10 cellular contexts compared by ENCODE assay signal in the genomic region with DNA sequence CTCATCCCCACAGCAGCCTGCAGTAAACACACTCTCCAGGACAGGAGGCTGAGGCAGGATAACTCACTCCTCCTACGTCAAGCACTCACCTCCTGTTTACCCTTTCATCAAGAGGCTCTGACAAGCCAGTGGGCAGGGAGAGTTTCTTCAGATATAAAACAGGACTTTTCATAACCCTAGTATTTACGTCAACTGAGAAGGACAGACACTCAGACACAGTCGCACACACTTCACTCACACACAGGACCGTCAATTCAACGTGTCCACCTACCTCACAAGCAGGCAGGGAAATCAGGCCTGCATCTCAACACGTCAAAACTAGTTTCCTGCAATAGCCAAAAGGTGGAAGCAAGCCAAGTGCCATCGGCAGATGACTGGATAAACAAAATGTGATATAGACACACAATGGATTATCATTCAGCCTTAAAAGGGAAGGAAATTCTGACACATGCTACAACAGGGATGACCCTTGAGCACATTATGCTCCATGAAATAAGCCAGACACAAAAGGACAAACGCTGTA. TPM values are rescaled to one million over a fixed set of nuclear protein-coding genes. Genes with fewer than 3 reads are reported as not detected.
A peak's percentile ranks its signal among the peaks of the same experiment; 100 is the strongest.
DNase-seq lines count a peak whose midpoint lies in the region; ATAC-seq and TF ChIP-seq lines count a peak whose summit lies in the region.
"Had no signal": no experiment of that assay in that cellular context is flagged by ENCODE, and none has a peak within 500 bp of the region (broad histone marks: within the 10 kb centered on the region; RNA-seq: fewer than 3 reads in every experiment).

No MANE protein-coding gene starts in this region.

- peak in 1 of 5 donors; percentile 50 for DNase-seq in heart left ventricle
- DNase-seq in cardiac septum (ENCODE audit: low spot score): no peak
- no peak for DNase-seq in activated T-helper 1 cell treated with anti-CD3 and anti-CD28 coated beads, Interleukin-12 subunit alpha, Interleukin-12 subunit beta, Interleukin-2, Interleukin-4 antibody, amounts not matched to agents 30 ng/mL and 10 ng/mL and 1 ng/mL, durations not matched to agents 14 hours and 24 hours and 36 hours (ENCODE audit: low spot score)
- no peak for DNase-seq in right lobe of liver
- no peak for DNase-seq in transverse colon
- no peak for DNase-seq in SW480 (ENCODE audit: low spot score)
- DNase-seq in ureter (ENCODE audit: low spot score): no peak
- DNase-seq in cerebellar nuclear complex (lab: John Stamatoyannopoulos, UW): no peak
- DNase-seq: NCI-H526 had no signal

- no peak overlapping the region for H3K4me3 ChIP-seq in heart left ventricle
- H3K4me3 ChIP-seq in right lobe of liver: no peak overlapping the region
- no peak overlapping the region for H3K4me3 ChIP-seq in transverse colon
- H3K4me3 ChIP-seq: HAP-1 had no signal

- no peaks in the 10 kb centered on the region for H3K9me3 Mint-ChIP-seq in activated T-helper 1 cell treated with anti-CD3 and anti-CD28 coated beads, Interleukin-12 subunit alpha, Interleukin-12 subunit beta, Interleukin-2, Interleukin-4 antibody, amounts not matched to agents 30 ng/mL and 10 ng/mL and 1 ng/mL, durations not matched to agents 14 hours and 24 hours and 36 hours

- peaks cover 55% of the 10 kb centered on the region for H3K36me3 Mint-ChIP-seq in activated T-helper 1 cell treated with anti-CD3 and anti-CD28 coated beads, Interleukin-12 subunit alpha, Interleukin-12 subunit beta, Interleukin-2, Interleukin-4 antibody, amounts not matched to agents 30 ng/mL and 10 ng/mL and 1 ng/mL, durations not matched to agents 14 hours and 24 hours and 36 hours (ENCODE audit: low read depth)

- H3K4me3 Mint-ChIP-seq in activated T-helper 1 cell treated with anti-CD3 and anti-CD28 coated beads, Interleukin-12 subunit alpha, Interleukin-12 subunit beta, Interleukin-2, Interleukin-4 antibody, amounts not matched to agents 30 ng/mL and 10 ng/mL and 1 ng/mL, durations not matched to agents 14 hours and 24 hours and 36 hours: peak overlapping the region; percentile 61

- in situ Hi-C loops in transverse colon (cut with MboI; ENCODE audit: low pct_ligation_motif_present in 1 of 4, low pct_unique_long_range_greater_than_20kb in 1 of 4, low sequenced_read_pairs in 3 of 4): no loop called here

- TF ChIP-seq CTCF in heart left ventricle (IDR thresholded peaks at IDR 0.05): no peak
- no peak for TF ChIP-seq CTCF in right lobe of liver (IDR thresholded peaks at IDR 0.05)
- TF ChIP-seq CTCF in transverse colon (IDR thresholded peaks at IDR 0.05): no peak

- no peak for TF ChIP-seq POLR2A in heart left ventricle (IDR thresholded peaks at IDR 0.05)
- no peak for TF ChIP-seq POLR2A in right lobe of liver (IDR thresholded peaks at IDR 0.05)
- no peak for TF ChIP-seq POLR2A in transverse colon (IDR thresholded peaks at IDR 0.05)

- H3K27me3 Mint-ChIP-seq in activated T-helper 1 cell treated with anti-CD3 and anti-CD28 coated beads, Interleukin-12 subunit alpha, Interleukin-12 subunit beta, Interleukin-2, Interleukin-4 antibody, amounts not matched to agents 30 ng/mL and 10 ng/mL and 1 ng/mL, durations not matched to agents 14 hours and 24 hours and 36 hours (ENCODE audit: insufficient read depth): no peaks in the 10 kb centered on the region

- H3K9me3 ChIP-seq in heart left ventricle: no peaks in the 10 kb centered on the region
- no peaks in the 10 kb centered on the region for H3K9me3 ChIP-seq in right lobe of liver
- no peaks in the 10 kb centered on the region for H3K9me3 ChIP-seq in transverse colon
- H3K9me3 ChIP-seq: HAP-1 had no signal

- ATAC-seq in heart left ventricle: peak in 3 of 4 donors; percentile 23 to 76 (median 31)
- peak; percentile 49 to 73 (median 60) for ATAC-seq in right lobe of liver

- 37 to 54% (median 47%) methylated on average over 8 of the region's 8 CpGs for WGBS in heart left ventricle, 4 donors
- 59% methylated on average over 8 of the region's 8 CpGs for WGBS in right lobe of liver (ENCODE audit: insufficient coverage, low coverage, low lambda C conversion rate, missing lambda C conversion rate)
- WGBS in transverse colon (ENCODE audit: low coverage in 1 of 2), 2 donors: 42 to 49% methylated on average over 2 to 8 of the region's 8 CpGs

- H3K27me3 ChIP-seq in heart left ventricle (no peaks in the 10 kb centered on the region), right lobe of liver (no peaks in the 10 kb centered on the region), transverse colon (no peaks in the 10 kb centered on the region)

- H3K27ac Mint-ChIP-seq in activated T-helper 1 cell treated with anti-CD3 and anti-CD28 coated beads, Interleukin-12 subunit alpha, Interleukin-12 subunit beta, Interleukin-2, Interleukin-4 antibody, amounts not matched to agents 30 ng/mL and 10 ng/mL and 1 ng/mL, durations not matched to agents 14 hours and 24 hours and 36 hours: peak overlapping the region; percentile 95

- TF ChIP-seq EP300 in transverse colon (IDR thresholded peaks at IDR 0.05; ENCODE audit: low read depth): peak; percentile 83

- H3K27ac ChIP-seq in heart left ventricle (peak overlapping the region in 10 of 12 donors; percentile 1 to 73 (median 70)), right lobe of liver (peak overlapping the region in 1 of 3 donors; percentile 66), transverse colon (peak overlapping the region; percentile 71 to 80 (median 77))

- H3K4me1 ChIP-seq in heart left ventricle (peaks cover 19 to 92% (median 79%) of the 10 kb centered on the region in 12 donors), right lobe of liver (peaks cover 0 to 12% (median 0%) of the 10 kb centered on the region in 4 donors), transverse colon (peaks cover 36 to 80% (median 54%) of the 10 kb centered on the region in 4 donors)
- H3K4me1 ChIP-seq: HAP-1 had no signal

- peaks cover 0 to 12% (median 0%) of the 10 kb centered on the region in 9 donors for H3K36me3 ChIP-seq in heart left ventricle
- no peaks in the 10 kb centered on the region for H3K36me3 ChIP-seq in right lobe of liver
- no peaks in the 10 kb centered on the region for H3K36me3 ChIP-seq in transverse colon
- H3K36me3 ChIP-seq: HAP-1 had no signal

- intact Hi-C loops in heart left ventricle (cut with DNase I) (loop anchor here in 1 of 10 donors (10.0 kb wide), 1 partner anchor 56 kb away; no protein-coding TSS in a partner anchor), cardiac septum (cut with DNase I) (no loop called here), right lobe of liver (cut with DNase I) (no loop called here), transverse colon (cut with DNase I; ENCODE audit: low total_unique reads) (loop anchor here (5.0 to 10.0 kb wide), 2 partner anchors 47 to 56 kb away; a partner anchor contains a TSS)
- intact Hi-C loops in activated T-helper 1 cell treated with anti-CD3 and anti-CD28 coated beads, Interleukin-12 subunit alpha, Interleukin-12 subunit beta, Interleukin-2, Interleukin-4 antibody, amounts not matched to agents 30 ng/mL and 10 ng/mL and 1 ng/mL, durations not matched to agents 14 hours and 24 hours and 36 hours (cut with micrococcal nuclease): loop anchor here (1.0 to 2.0 kb wide), 5 partner anchors 11 to 64 kb away; no protein-coding TSS in a partner anchor

- peaks cover 77% of the 10 kb centered on the region for H3K4me1 Mint-ChIP-seq in activated T-helper 1 cell treated with anti-CD3 and anti-CD28 coated beads, Interleukin-12 subunit alpha, Interleukin-12 subunit beta, Interleukin-2, Interleukin-4 antibody, amounts not matched to agents 30 ng/mL and 10 ng/mL and 1 ng/mL, durations not matched to agents 14 hours and 24 hours and 36 hours (ENCODE audit: low read depth)

RNA-seq across cellular contexts. Expression of a gene that starts 48.6 kb away (rescaled TPM):
- 10 to 100 TPM; 11.2 to 33.7 (median 17.8) TPM for total RNA-seq in heart left ventricle
- 10 to 100 TPM in 1 of 2 donors, 1 to 10 TPM in 1; 6.2 to 11.9 TPM for polyA plus RNA-seq in heart left ventricle
- total RNA-seq in cardiac septum: 10.5 TPM
- total RNA-seq in activated T-helper 1 cell treated with anti-CD3 and anti-CD28 coated beads, Interleukin-12 subunit alpha, Interleukin-12 subunit beta, Interleukin-2, Interleukin-4 antibody, amounts not matched to agents 30 ng/mL and 10 ng/mL and 1 ng/mL, durations not matched to agents 14 hours and 24 hours and 36 hours: 38.3 and 38.5 TPM in 2 replicates
- total RNA-seq in right lobe of liver: 1 to 10 TPM; 2.1 to 4.1 (median 3.4) TPM
- 10 to 100 TPM; 14.3 to 57.6 (median 23.7) TPM for total RNA-seq in transverse colon
- total RNA-seq in ureter: 29.4 TPM

Comparison
In these comparisons a context has a peak if more than half of its experiments do, and no peak if none do; other contexts are left out.
1. intact Hi-C loops: an anchor here in activated T-helper 1 cell treated with anti-CD3 and anti-CD28 coated beads, Interleukin-12 subunit alpha, Interleukin-12 subunit beta, Interleukin-2, Interleukin-4 antibody, amounts not matched to agents 30 ng/mL and 10 ng/mL and 1 ng/mL, durations not matched to agents 14 hours and 24 hours and 36 hours (1.0 to 2.0 kb wide) and transverse colon (5.0 to 10.0 kb wide); none called in cardiac septum and right lobe of liver.